8 cellular contexts compared by ENCODE assay signal in the genomic region with DNA sequence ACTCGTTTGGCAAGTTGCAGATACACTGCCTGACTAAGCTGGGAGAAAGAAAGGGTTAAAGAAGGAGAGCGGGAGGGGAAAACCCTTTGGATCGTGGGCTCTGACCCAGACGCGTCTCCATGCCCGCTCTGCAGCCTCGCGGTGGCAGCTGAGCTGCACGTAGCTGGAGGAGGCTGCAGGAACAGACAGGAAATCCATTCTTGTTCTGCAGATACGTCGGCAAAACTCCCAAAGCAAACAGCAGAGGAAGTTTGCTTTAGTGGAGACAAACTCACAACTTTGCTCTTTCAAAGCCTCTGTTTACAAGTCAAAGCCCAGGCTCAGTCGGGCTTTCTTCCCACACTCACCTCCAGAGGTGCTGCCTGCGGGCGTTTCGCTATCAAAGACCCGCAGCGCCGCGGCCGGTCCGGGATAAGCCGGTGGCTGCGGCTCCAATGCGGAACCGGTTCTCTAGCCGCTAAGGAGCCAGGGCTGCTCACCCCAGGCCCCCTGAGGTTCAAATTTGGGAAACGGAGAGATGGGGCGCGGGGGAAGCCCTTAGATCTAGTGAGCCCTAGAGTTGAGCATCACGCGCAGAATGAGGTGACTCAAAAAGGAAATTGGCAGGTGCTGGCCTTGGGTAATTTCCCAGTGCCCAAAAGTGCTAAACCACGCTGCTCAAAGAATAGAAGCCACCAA.
DNase-seq lines count a peak whose midpoint lies in the region; ATAC-seq, FAIRE-seq and TF ChIP-seq lines count a peak whose summit lies in the region.

No MANE protein-coding gene starts in this region.

- H3K4me3 ChIP-seq in GM08714 (ENCODE audit: low read length), result peak overlapping the region; percentile 0; the same call in 1 of the 2 replicates
- H3K4me3 ChIP-seq in LNCaP clone FGC (ENCODE audit: low read depth, low read length), result peak overlapping the region; percentile 37
- peak overlapping the region; percentile 11 to 47 for H3K4me3 ChIP-seq in right atrium auricular region
- peak overlapping the region; percentile 53 for H3K4me3 ChIP-seq in psoas muscle

- FAIRE-seq in GM19239 (lab: Jason Lieb, UNC), result no peak

- DNase-seq in LNCaP clone FGC (ENCODE audit: low read depth) (peak; percentile 45), right atrium auricular region (ENCODE audit: low spot score) (no peak), psoas muscle (no peak), GM19239 (ENCODE audit: insufficient read length, low spot score) (no peak), GM19240 (ENCODE audit: insufficient read length, low spot score) (no peak)
- DNase-seq in activated naive CD4-positive, alpha-beta T cell treated with anti-CD3 and anti-CD28 coated beads, Interleukin-2, amount 50 U/mL, for 72 hours (ENCODE audit: low spot score in 2 of 2), result peak; percentile 17 to 59

- H3K27ac ChIP-seq in right atrium auricular region, result no peak overlapping the region
- no peak overlapping the region for H3K27ac ChIP-seq in psoas muscle

- H3K27me3 ChIP-seq in right atrium auricular region, result no peaks in the 10 kb centered on the region
- peaks cover 7 to 41% (median 10%) of the 10 kb centered on the region in 3 donors for H3K27me3 ChIP-seq in psoas muscle (ENCODE audit: insufficient read depth in 3 of 3, low read length in 2 of 3)

- 3 to 5% (median 3%) methylated on average over 32 of the region's 32 CpGs for WGBS in psoas muscle, 3 donors

- intact Hi-C loops in psoas muscle (cut with DNase I), result loop anchor here (10.0 kb wide), 3 partner anchors 939 to 1649 kb away; no protein-coding TSS in a partner anchor

- peak overlapping the region in 1 of 2 donors; percentile 23 for H3K27ac Mint-ChIP-seq in activated naive CD4-positive, alpha-beta T cell treated with anti-CD3 and anti-CD28 coated beads, Interleukin-2, amount 50 U/mL, for 72 hours

- ATAC-seq in GM21723 (IDR thresholded peaks at IDR 0.05; ENCODE audit: unreplicated experiment) (peak; percentile 77), psoas muscle (no peak)
- peak; percentile 83 to 90 for ATAC-seq in activated naive CD4-positive, alpha-beta T cell treated with anti-CD3 and anti-CD28 coated beads, Interleukin-2, amount 50 U/mL, for 72 hours

- H3K9me3 ChIP-seq in right atrium auricular region (no peaks in the 10 kb centered on the region), psoas muscle (no peaks in the 10 kb centered on the region)

- no peaks in the 10 kb centered on the region for H3K9me3 Mint-ChIP-seq in activated naive CD4-positive, alpha-beta T cell treated with anti-CD3 and anti-CD28 coated beads, Interleukin-2, amount 50 U/mL, for 72 hours

- H3K36me3 ChIP-seq in right atrium auricular region (no peaks in the 10 kb centered on the region), psoas muscle (ENCODE audit: insufficient read depth in 1 of 2, low read depth in 1 of 2) (no peaks in the 10 kb centered on the region)

- H3K36me3 Mint-ChIP-seq in activated naive CD4-positive, alpha-beta T cell treated with anti-CD3 and anti-CD28 coated beads, Interleukin-2, amount 50 U/mL, for 72 hours, result no peaks in the 10 kb centered on the region

- H3K4me1 ChIP-seq in right atrium auricular region (peaks cover 0 to 15% of the 10 kb centered on the region in 2 donors), psoas muscle (peaks cover 9% of the 10 kb centered on the region)

- 0 out of 2 replicates have a peak, but pooled peaks have one; percentile 20 for TF ChIP-seq CTCF in LNCaP clone FGC (IDR thresholded peaks at IDR 0.05; ENCODE audit: control insufficient read depth, extremely low read depth, insufficient read depth)
- TF ChIP-seq CTCF in right atrium auricular region (IDR thresholded peaks at IDR 0.05), result peak in 1 of 2 donors; percentile 23
- no peak for TF ChIP-seq CTCF in psoas muscle (IDR thresholded peaks at IDR 0.05)

Comparison
In these comparisons a context has a peak if more than half of its experiments do, and no peak if none do; other contexts are left out.
1. H3K4me3 ChIP-seq: peak in every context shown above with its lines; median percentile 53 in psoas muscle; 37 in LNCaP clone FGC; 29 in right atrium auricular region; 0 in GM08714.
2. ATAC-seq: peak in GM21723 (single experiment) and activated naive CD4-positive, alpha-beta T cell treated with anti-CD3 and anti-CD28 coated beads, Interleukin-2, amount 50 U/mL, for 72 hours (2 of 2); none in psoas muscle (0 of 4).
3. DNase-seq: peak in LNCaP clone FGC (single experiment) and activated naive CD4-positive, alpha-beta T cell treated with anti-CD3 and anti-CD28 coated beads, Interleukin-2, amount 50 U/mL, for 72 hours (2 of 2); none in right atrium auricular region (single experiment), psoas muscle (0 of 2), GM19239 (single experiment) and GM19240 (single experiment).